19 cellular contexts compared by ENCODE assay signal in the genomic region with DNA sequence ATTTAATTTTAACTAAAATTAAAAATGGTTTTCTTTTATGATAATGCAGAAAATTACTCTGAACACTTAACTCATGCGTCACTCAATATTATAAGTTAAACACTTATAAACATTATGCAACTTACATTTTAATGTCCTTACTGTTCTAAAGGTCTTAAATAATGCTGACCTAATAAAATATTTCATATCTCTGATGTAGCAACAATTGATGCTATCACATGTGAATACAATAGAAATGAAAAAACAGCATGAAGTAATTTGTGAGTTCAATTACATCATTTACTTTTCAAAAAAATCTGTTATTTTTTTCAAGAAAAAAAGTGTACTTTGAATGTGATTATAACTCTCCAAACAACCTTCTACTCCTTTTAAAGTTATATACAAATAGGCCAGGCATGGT.
"Had no signal": no experiment of that assay in that cellular context is flagged by ENCODE, and none has a peak within 500 bp of the region (broad histone marks: within the 10 kb centered on the region; RNA-seq: fewer than 3 reads in every experiment).

No MANE protein-coding gene starts in this region.

- H3K27ac ChIP-seq: esophagus squamous epithelium, heart left ventricle, psoas muscle, stomach, thoracic aorta had no signal

- DNase-seq: effector memory CD8-positive, alpha-beta T cell; esophagus squamous epithelium; foreskin melanocyte; heart left ventricle; hippocampal formation; kidney glomerular epithelial cell; mammary epithelial cell; naive thymus-derived CD4-positive, alpha-beta T cell; nephron progenitor cell; psoas muscle; retina; stimulated activated CD4-positive, alpha-beta T cell treated with anti-CD3 and anti-CD28 coated beads, Interleukin-12 subunit alpha, Interleukin-12 subunit beta, amount 100 ng/mL, for 4 hours; stimulated activated naive CD4-positive, alpha-beta T cell; stomach; substantia nigra; trophoblast cell had no signal

- H3K27me3 ChIP-seq: heart left ventricle, stomach had no signal

- H3K36me3 ChIP-seq: esophagus squamous epithelium, heart left ventricle, stomach, thoracic aorta had no signal

- H3K9me3 ChIP-seq: esophagus squamous epithelium, heart left ventricle, psoas muscle, stomach, thoracic aorta had no signal

- H3K4me1 ChIP-seq: esophagus squamous epithelium, heart left ventricle, psoas muscle, stomach had no signal

- ATAC-seq: effector memory CD8-positive, alpha-beta T cell; heart left ventricle; naive thymus-derived CD4-positive, alpha-beta T cell; psoas muscle; sciatic nerve had no signal

- H3K4me3 ChIP-seq: esophagus squamous epithelium, heart left ventricle, psoas muscle, stomach, thoracic aorta had no signal

- FAIRE-seq: islet of Langerhans had no signal
